ENCODE assay signal across 24 cellular contexts in genomic region chr2:175853110-175853509, GRCh38.
DNase-seq lines count a peak whose midpoint lies in the region; ATAC-seq, FAIRE-seq and TF ChIP-seq lines count a peak whose summit lies in the region.
"Had no signal": no experiment of that assay in that cellular context is flagged by ENCODE, and none has a peak within 500 bp of the region (broad histone marks: within the 10 kb centered on the region; RNA-seq: fewer than 3 reads in every experiment).

No MANE protein-coding gene starts in this region.

- no peaks in the 10 kb centered on the region for H3K4me1 ChIP-seq in K562 (replicated peaks in 1 of 2; ENCODE audit: control insufficient read depth in 2 of 2, insufficient read depth in 2 of 2, low read length in 2 of 2)
- H3K4me1 ChIP-seq in neural progenitor cell, result peaks cover 28% of the 10 kb centered on the region

- H3K4me1 Mint-ChIP-seq in neural progenitor cell, result peaks cover 50% of the 10 kb centered on the region
- no peaks in the 10 kb centered on the region for H3K4me1 Mint-ChIP-seq in stimulated activated effector memory CD8-positive, alpha-beta T cell treated with anti-CD3 and anti-CD28 coated beads, Interleukin-12 subunit alpha, Interleukin-12 subunit beta, amount 100 ng/mL, for 72 hours
- H3K4me1 Mint-ChIP-seq: B cell, T-helper 17 cell had no signal

- no peak for TF ChIP-seq CTCF in K562 (IDR thresholded peaks at IDR 0.05 in 2 of 3, conservative IDR thresholded peaks at IDR 0.05 in 1 of 3; ENCODE audit: insufficient read depth in 2 of 3, low read depth in 1 of 3, low read length in 3 of 3)
- no peak for TF ChIP-seq CTCF in neural progenitor cell (IDR thresholded peaks at IDR 0.05)

- FAIRE-seq in K562 (lab: Jason Lieb, UNC), result no peak
- FAIRE-seq: RCC 7860 had no signal

- H3K27me3 Mint-ChIP-seq in neural progenitor cell (ENCODE audit: insufficient read depth, low read depth), result peaks cover 8% of the 10 kb centered on the region
- H3K27me3 Mint-ChIP-seq: type B pancreatic cell had no signal

- H3K27me3 ChIP-seq in K562 (ENCODE audit: control insufficient read depth in 2 of 2, insufficient read depth in 2 of 2, low read length in 2 of 2) (peaks cover 11 to 15% of the 10 kb centered on the region in 2 experiments; a peak in 4 of 5 replicates), neural progenitor cell (peaks cover 31% of the 10 kb centered on the region)
- H3K27me3 ChIP-seq: ascending aorta had no signal

- H3K9me3 Mint-ChIP-seq in neural progenitor cell, result no peaks in the 10 kb centered on the region
- H3K9me3 Mint-ChIP-seq in stimulated activated effector memory CD8-positive, alpha-beta T cell treated with anti-CD3 and anti-CD28 coated beads, Interleukin-12 subunit alpha, Interleukin-12 subunit beta, amount 100 ng/mL, for 72 hours, result no peaks in the 10 kb centered on the region
- H3K9me3 Mint-ChIP-seq: activated T-helper 2 cell treated with anti-CD3 and anti-CD28 coated beads, Interferon-gamma antibody, Interleukin-2, Interleukin-4, amounts not matched to agents 10 μg/mL and 5 μg/mL and 100 μg/mL, durations not matched to agents 14 hours and 24 hours and 36 hours; type B pancreatic cell had no signal

- H4K20me1 ChIP-seq in K562 (replicated peaks; ENCODE audit: control insufficient read depth, insufficient read depth, low read length) (no peaks in the 10 kb centered on the region), neural progenitor cell (ENCODE audit: low read depth) (no peaks in the 10 kb centered on the region)

- no peaks in the 10 kb centered on the region for H3K36me3 ChIP-seq in K562 (ENCODE audit: control insufficient read depth, insufficient read depth, low read length)
- H3K36me3 ChIP-seq in neural progenitor cell, result no peaks in the 10 kb centered on the region
- H3K36me3 ChIP-seq: ascending aorta had no signal

- no peaks in the 10 kb centered on the region for H3K9me3 ChIP-seq in K562 (replicated peaks; ENCODE audit: control insufficient read depth, insufficient read depth, low read depth, low read length)
- no peaks in the 10 kb centered on the region for H3K9me3 ChIP-seq in neural progenitor cell (ENCODE audit: low read depth)
- H3K9me3 ChIP-seq: ascending aorta, mucosa of descending colon had no signal

- no peak for TF ChIP-seq EP300 in K562 (IDR thresholded peaks at IDR 0.05; ENCODE audit: low read length)

- intact Hi-C loops in K562 (cut with micrococcal nuclease), result loop anchor here (10.0 kb wide), 2 partner anchors 168 to 438 kb away; no protein-coding TSS in a partner anchor

- H3F3A ChIP-seq in neural progenitor cell (ENCODE audit: low read depth), result peaks cover 10% of the 10 kb centered on the region

- H3K79me2 ChIP-seq in K562 (ENCODE audit: control insufficient read depth, insufficient read depth, low read length) (no peaks in the 10 kb centered on the region), neural progenitor cell (ENCODE audit: low read depth) (no peaks in the 10 kb centered on the region)

- ATAC-seq in K562, result no peak
- no peak for ATAC-seq in stimulated activated effector memory CD8-positive, alpha-beta T cell treated with anti-CD3 and anti-CD28 coated beads, Interleukin-12 subunit alpha, Interleukin-12 subunit beta, amount 100 ng/mL, for 72 hours
- ATAC-seq: mucosa of descending colon, T-helper 17 cell had no signal

- in situ Hi-C loops in K562 (cut with MboI), result no loop called here

- TF ChIP-seq RAD21 in K562 (CRISPR knock-in tag; conservative IDR thresholded peaks at IDR 0.05 in 1 of 2, IDR thresholded peaks at IDR 0.05 in 1 of 2), result no peak

- H3K36me3 Mint-ChIP-seq in neural progenitor cell, result no peaks in the 10 kb centered on the region
- no peaks in the 10 kb centered on the region for H3K36me3 Mint-ChIP-seq in stimulated activated effector memory CD8-positive, alpha-beta T cell treated with anti-CD3 and anti-CD28 coated beads, Interleukin-12 subunit alpha, Interleukin-12 subunit beta, amount 100 ng/mL, for 72 hours
- H3K36me3 Mint-ChIP-seq: activated naive CD8-positive, alpha-beta T cell; type B pancreatic cell had no signal

- no peak for TF ChIP-seq POLR2A in K562 (conservative IDR thresholded peaks at IDR 0.05)

- no peak overlapping the region for H3K4me3 Mint-ChIP-seq in neural progenitor cell
- H3K4me3 Mint-ChIP-seq in stimulated activated effector memory CD8-positive, alpha-beta T cell treated with anti-CD3 and anti-CD28 coated beads, Interleukin-12 subunit alpha, Interleukin-12 subunit beta, amount 100 ng/mL, for 72 hours, result no peak overlapping the region
- H3K4me3 Mint-ChIP-seq: activated naive CD8-positive, alpha-beta T cell; B cell; T-helper 17 cell; type B pancreatic cell had no signal

- DNase-seq in NCI-H1417 (lab: John Stamatoyannopoulos, UW), result peak in 2 of 3 experiments; percentile 58 to 87
- DNase-seq in NCI-H1417 treated with DMSO at 0.1 percent for 48 hours (lab: John Stamatoyannopoulos, UW), result no peak
- peak; percentile 92 for DNase-seq in NCI-H1694 treated with DMSO at 0.1 percent for 48 hours (lab: John Stamatoyannopoulos, UW)
- DNase-seq in K562 (ENCODE audit: extremely low read depth in 1 of 4, low spot score in 3 of 4), result no peak
- no peak for DNase-seq in neural progenitor cell (ENCODE audit: low spot score)
- DNase-seq in stimulated activated effector memory CD8-positive, alpha-beta T cell treated with anti-CD3 and anti-CD28 coated beads, Interleukin-12 subunit alpha, Interleukin-12 subunit beta, amount 100 ng/mL, for 72 hours (ENCODE audit: low spot score in 2 of 2), result no peak
- no peak for DNase-seq in C1 segment of cervical spinal cord (lab: John Stamatoyannopoulos, UW)
- DNase-seq in activated T-cell treated with anti-CD3 and anti-CD28 coated beads for 4 hours, result no peak
- DNase-seq: 8988T; activated CD4-positive, alpha-beta T cell treated with anti-CD3 and anti-CD28 coated beads, Interleukin-2, amount 50 U/mL, for 1 hour; erythroblast; foreskin melanocyte; hypothalamus; islet precursor cell; mucosa of descending colon; NCI-H1436 treated with DMSO at 0.1 percent for 48 hours; NCI-H345; T-helper 17 cell had no signal

- H2AFZ ChIP-seq in K562 (ENCODE audit: low read depth, low read length) (no peak overlapping the region), neural progenitor cell (replicated peaks) (no peak overlapping the region)

- BruUV-seq in K562 (replicated peaks; lab: Mats Ljungman, UMichigan), result no TSS peak

- POLR2A ChIA-PET in K562 (lab: Yijun Ruan, JAX), result no interaction called here

- no peak overlapping the region for H3K4me2 ChIP-seq in K562 (ENCODE audit: insufficient read depth, low read length)
- peak overlapping the region; percentile 20 for H3K4me2 ChIP-seq in neural progenitor cell

- H3K27ac ChIP-seq in K562 (ENCODE audit: extremely low read depth, low read depth, low read length) (no peak overlapping the region), neural progenitor cell (no peak overlapping the region)
- H3K27ac ChIP-seq: ascending aorta had no signal

- no peak overlapping the region for H3K27ac Mint-ChIP-seq in neural progenitor cell
- H3K27ac Mint-ChIP-seq in stimulated activated effector memory CD8-positive, alpha-beta T cell treated with anti-CD3 and anti-CD28 coated beads, Interleukin-12 subunit alpha, Interleukin-12 subunit beta, amount 100 ng/mL, for 72 hours, result no peak overlapping the region
- H3K27ac Mint-ChIP-seq: activated naive CD8-positive, alpha-beta T cell; activated T-helper 2 cell treated with anti-CD3 and anti-CD28 coated beads, Interferon-gamma antibody, Interleukin-2, Interleukin-4, amounts not matched to agents 10 μg/mL and 5 μg/mL and 100 μg/mL, durations not matched to agents 14 hours and 24 hours and 36 hours; B cell; T-helper 17 cell; type B pancreatic cell had no signal

- H3K9me1 ChIP-seq in K562 (ENCODE audit: control insufficient read depth, insufficient read depth, low read length), result no peaks in the 10 kb centered on the region

- CTCF ChIA-PET in K562 (lab: Yijun Ruan, JAX; ENCODE audit: low intra/inter-chr PET ratio), result no interaction called here

- WGBS in K562 (ENCODE audit: insufficient coverage, low coverage, missing lambda C conversion rate), result 0% methylated on average over 3 of the region's 3 CpGs

- H3K4me3 ChIP-seq in K562, result no peak overlapping the region
- H3K4me3 ChIP-seq in neural progenitor cell, result no peak overlapping the region
- H3K4me3 ChIP-seq: ascending aorta, mucosa of descending colon had no signal

- no peak overlapping the region for H3K9ac ChIP-seq in K562 (ENCODE audit: insufficient read depth in 1 of 2, low read depth in 2 of 2, low read length in 2 of 2)
- H3K9ac ChIP-seq in neural progenitor cell, result no peak overlapping the region

TF ChIP-seq in K562, 482 proteins besides CTCF, POLR2A, EP300 and RAD21 (continues in another document):
- no peak for TF ChIP-seq VEZF1 (CRISPR knock-in tag; IDR thresholded peaks at IDR 0.05)
- TF ChIP-seq MAFK (IDR thresholded peaks at IDR 0.05; ENCODE audit: low read length), result peak; percentile 67
- no peak for TF ChIP-seq GABPB2 (CRISPR knock-in tag; conservative IDR thresholded peaks at IDR 0.05)
- TF ChIP-seq ZNF224 (CRISPR knock-in tag; IDR thresholded peaks at IDR 0.05), result no peak
- TF ChIP-seq C11orf30 (IDR thresholded peaks at IDR 0.05; ENCODE audit: low read depth), result peak; percentile 82
- peak; percentile 63 for TF ChIP-seq MAFF (IDR thresholded peaks at IDR 0.05; ENCODE audit: low read length)
- TF ChIP-seq LARP7 (IDR thresholded peaks at IDR 0.05), result no peak
- TF ChIP-seq ZNF316 (IDR thresholded peaks at IDR 0.05), result peak; percentile 86
- no peak for TF ChIP-seq ETV1 (tag; conservative IDR thresholded peaks at IDR 0.05; ENCODE audit: low read depth)
- TF ChIP-seq ZNF212 (CRISPR knock-in tag; IDR thresholded peaks at IDR 0.05), result no peak
- no peak for TF ChIP-seq PPARD (CRISPR knock-in tag; IDR thresholded peaks at IDR 0.05)

Comparison
In these comparisons a context has a peak if more than half of its experiments do, and no peak if none do; other contexts are left out.
1. DNase-seq: peak in NCI-H1417 (2 of 3) and NCI-H1694 treated with DMSO at 0.1 percent for 48 hours (single experiment); none in NCI-H1417 treated with DMSO at 0.1 percent for 48 hours (single experiment), K562 (0 of 4), neural progenitor cell (single experiment), stimulated activated effector memory CD8-positive, alpha-beta T cell treated with anti-CD3 and anti-CD28 coated beads, Interleukin-12 subunit alpha, Interleukin-12 subunit beta, amount 100 ng/mL, for 72 hours (0 of 2), C1 segment of cervical spinal cord (0 of 14) and activated T-cell treated with anti-CD3 and anti-CD28 coated beads for 4 hours (single experiment).